In the genomic region with DNA sequence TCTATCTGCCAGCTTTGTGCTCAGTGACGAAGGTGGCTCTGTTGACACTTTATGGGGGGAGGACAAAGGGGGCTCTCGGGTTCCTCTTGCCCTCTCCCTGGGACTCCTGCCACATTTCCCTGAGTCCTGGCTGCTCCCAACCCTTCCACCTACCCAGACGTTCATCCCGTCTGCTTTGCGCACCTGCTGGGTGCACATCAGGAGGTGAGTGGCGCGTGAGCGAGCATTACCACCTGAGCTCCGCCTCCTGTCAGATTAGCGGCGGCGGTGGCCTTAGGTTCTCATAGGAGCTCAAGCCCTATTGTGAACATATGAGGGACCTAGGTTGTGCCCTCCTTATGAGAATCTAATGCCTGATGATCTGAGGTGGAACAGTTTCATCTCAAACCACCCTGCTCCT, we compare ENCODE assay signal across 8 cellular contexts.
"Had no signal": no experiment of that assay in that cellular context is flagged by ENCODE, and none has a peak within 500 bp of the region (broad histone marks: within the 10 kb centered on the region; RNA-seq: fewer than 3 reads in every experiment).

No MANE protein-coding gene starts in this region.

- ATAC-seq: HCT116, HepG2 had no signal

- H3K4me3 ChIP-seq: HAP-1 had no signal

- H3K9me3 ChIP-seq: HAP-1 had no signal

- H3K27ac Mint-ChIP-seq: HFFc6, IgD-negative memory B cell had no signal

- DNase-seq: GOT3, HFFc6, KBM-7 had no signal

- H3K36me3 Mint-ChIP-seq: IgD-negative memory B cell had no signal

- FAIRE-seq: HepG2 had no signal

- H3K4me1 ChIP-seq: HAP-1 had no signal

- H3K4me3 Mint-ChIP-seq: HFFc6, IgD-negative memory B cell had no signal

- H3K36me3 ChIP-seq: HAP-1 had no signal

- H3K27ac ChIP-seq: HL-60 had no signal
